In genomic region chr1:16022393-16022792, GRCh38 we compare ENCODE assay signal across 1 cellular context.
TF ChIP-seq lines count a peak whose summit lies in the region.

No MANE protein-coding gene starts in this region.

TF ChIP-seq in H1, 55 proteins besides CTCF, POLR2A, EP300 and RAD21:
- TF ChIP-seq CHD7 (IDR thresholded peaks at IDR 0.05; ENCODE audit: insufficient replicate concordance, low read length) (no peak), JUN (IDR thresholded peaks at IDR 0.05; ENCODE audit: low read depth, low read length) (no peak), HDAC2 (IDR thresholded peaks at IDR 0.05; ENCODE audit: borderline replicate concordance in 1 of 2, low read depth in 2 of 2, low read length in 2 of 2) (no peak), FOSL1 (IDR thresholded peaks at IDR 0.05; ENCODE audit: insufficient read depth, low read depth, low read length) (no peak), EZH2 (IDR thresholded peaks at IDR 0.05; ENCODE audit: low read depth, low read length, severe bottlenecking) (no peak), POU5F1 (IDR thresholded peaks at IDR 0.05; ENCODE audit: low read depth, low read length) (no peak), TEAD4 (IDR thresholded peaks at IDR 0.05; ENCODE audit: low read depth, low read length) (no peak)
